ENCODE assay signal across 15 cellular contexts in genomic region chr17:42002792-42003301, GRCh38. TPM values are rescaled to one million over a fixed set of nuclear protein-coding genes. Genes with fewer than 3 reads are reported as not detected.
DNase-seq lines count a peak whose midpoint lies in the region; ATAC-seq and TF ChIP-seq lines count a peak whose summit lies in the region.
"Had no signal": no experiment of that assay in that cellular context is flagged by ENCODE, and none has a peak within 500 bp of the region (broad histone marks: within the 10 kb centered on the region; RNA-seq: fewer than 3 reads in every experiment).

No MANE protein-coding gene starts in this region.

- H3K4me2 ChIP-seq in mammary epithelial cell (ENCODE audit: insufficient read depth, low read depth, low read length), result peak overlapping the region; percentile 10
- H3K4me2 ChIP-seq in mesenchymal stem cell (ENCODE audit: low read length, poor library complexity, severe bottlenecking), result no peak overlapping the region

- H3K4ac ChIP-seq in mesenchymal stem cell (ENCODE audit: low read depth in 1 of 2, low read length in 2 of 2), result no peak overlapping the region

- no peak overlapping the region for H4K91ac ChIP-seq in mesenchymal stem cell (ENCODE audit: low read length)

- H3K9me3 ChIP-seq in mammary epithelial cell (replicated peaks; ENCODE audit: insufficient read depth, low read length) (no peaks in the 10 kb centered on the region), breast epithelium (no peaks in the 10 kb centered on the region), mesenchymal stem cell (ENCODE audit: control insufficient read depth, low read length) (no peaks in the 10 kb centered on the region)
- H3K9me3 ChIP-seq: SJCRH30, suprapubic skin had no signal

- H2BK12ac ChIP-seq in mesenchymal stem cell (ENCODE audit: low read length in 2 of 2), result no peak overlapping the region

- no peak overlapping the region for H3K27ac ChIP-seq in mammary epithelial cell (ENCODE audit: insufficient read depth, low read depth, low read length)
- no peak overlapping the region for H3K27ac ChIP-seq in breast epithelium
- H3K27ac ChIP-seq in caudate nucleus (ENCODE audit: low read depth, low read length), result peak overlapping the region; percentile 81
- peak overlapping the region; percentile 14 for H3K27ac ChIP-seq in mesenchymal stem cell (ENCODE audit: low read length, poor library complexity, severe bottlenecking)
- H3K27ac ChIP-seq: SJCRH30, suprapubic skin had no signal

- DNase-seq in mammary epithelial cell (no peak), breast epithelium (ENCODE audit: low spot score in 2 of 2) (no peak), caudate nucleus (lab: John Stamatoyannopoulos, UW) (peak in 7 of 61 donors; percentile 21 to 60 (median 41)), mesenchymal stem cell (no peak), posterior cingulate gyrus (no peak)
- no peak for DNase-seq in activated CD4-positive, alpha-beta T cell treated with anti-CD3 and anti-CD28 coated beads, Interleukin-2, amount 10 ng/mL, durations not matched to agents 7 days and 5 days
- DNase-seq: activated CD4-positive, CD25-positive, alpha-beta regulatory T cell; effector CD8-positive, alpha-beta T cell; NCI-H1105; NCI-H524 treated with DMSO at 0.1 percent for 48 hours; SJCRH30 had no signal

- no peak overlapping the region for H3K4me3 Mint-ChIP-seq in activated CD4-positive, alpha-beta T cell treated with anti-CD3 and anti-CD28 coated beads, Interleukin-2, amount 10 ng/mL, durations not matched to agents 7 days and 5 days

- WGBS in mammary epithelial cell (ENCODE audit: low coverage, missing lambda C conversion rate), result 89% methylated on average over 3 of the region's 3 CpGs
- WGBS in mesenchymal stem cell, result 70% methylated on average over 3 of the region's 3 CpGs

- no peaks in the 10 kb centered on the region for H3K9me3 Mint-ChIP-seq in activated CD4-positive, alpha-beta T cell treated with anti-CD3 and anti-CD28 coated beads, Interleukin-2, amount 10 ng/mL, durations not matched to agents 7 days and 5 days

- POLR2A ChIA-PET in activated CD4-positive, alpha-beta T cell treated with anti-CD3 and anti-CD28 coated beads, Interleukin-2, amount 10 ng/mL, durations not matched to agents 7 days and 5 days (lab: Charles Lee), result no interaction called here

- in situ Hi-C loops in mammary epithelial cell (cut with MboI; ENCODE audit: low sequenced_read_pairs in 2 of 2), result no loop called here

- peaks cover 26% of the 10 kb centered on the region for H3K36me3 Mint-ChIP-seq in activated CD4-positive, alpha-beta T cell treated with anti-CD3 and anti-CD28 coated beads, Interleukin-2, amount 10 ng/mL, durations not matched to agents 7 days and 5 days (ENCODE audit: low read depth)

- no peak overlapping the region for H3K23ac ChIP-seq in mesenchymal stem cell (ENCODE audit: low read length in 2 of 2)

- peaks cover 13% of the 10 kb centered on the region for H3K79me1 ChIP-seq in mesenchymal stem cell (replicated peaks; ENCODE audit: low read length, poor library complexity, severe bottlenecking)

- H2AFZ ChIP-seq in mammary epithelial cell (ENCODE audit: low read depth, low read length), result no peak overlapping the region
- no peak overlapping the region for H2AFZ ChIP-seq in mesenchymal stem cell (ENCODE audit: low read depth, low read length)

- H4K20me1 ChIP-seq in mammary epithelial cell (ENCODE audit: insufficient read depth, low read length), result no peaks in the 10 kb centered on the region

- TF ChIP-seq CTCF in mammary epithelial cell (conservative IDR thresholded peaks at IDR 0.05 in 1 of 2, IDR thresholded peaks at IDR 0.05 in 1 of 2; ENCODE audit: extremely low read depth in 1 of 2, insufficient read depth in 1 of 2, low read depth in 1 of 2, low read length in 2 of 2), result no peak
- no peak for TF ChIP-seq CTCF in breast epithelium (IDR thresholded peaks at IDR 0.05)

- H2BK15ac ChIP-seq in mesenchymal stem cell (ENCODE audit: low read depth, poor library complexity, severe bottlenecking), result no peak overlapping the region

- ATAC-seq in HG02840 (IDR thresholded peaks at IDR 0.05; ENCODE audit: low FRiP score, unreplicated experiment) (no peak), GM18907 (IDR thresholded peaks at IDR 0.05; ENCODE audit: unreplicated experiment) (no peak)

- H2BK120ac ChIP-seq in mesenchymal stem cell (ENCODE audit: low read depth, low read length), result no peak overlapping the region

- H3K4me3 ChIP-seq in mammary epithelial cell (replicated peaks in 1 of 3; ENCODE audit: insufficient read depth in 1 of 3, low read depth in 2 of 3, low read length in 3 of 3) (no peak overlapping the region), breast epithelium (no peak overlapping the region), mesenchymal stem cell (ENCODE audit: insufficient read depth in 1 of 2, low read depth in 1 of 2, low read length in 2 of 2) (no peak overlapping the region)
- H3K4me3 ChIP-seq: lung, SJCRH30, suprapubic skin had no signal

- H3K9ac ChIP-seq in mammary epithelial cell (ENCODE audit: insufficient read depth, low read length), result no peak overlapping the region
- H3K9ac ChIP-seq in mesenchymal stem cell (ENCODE audit: low read length), result no peak overlapping the region

- H2AK5ac ChIP-seq in mesenchymal stem cell (ENCODE audit: low read length, severe bottlenecking), result no peak overlapping the region

- no peaks in the 10 kb centered on the region for H3K27me3 Mint-ChIP-seq in activated CD4-positive, alpha-beta T cell treated with anti-CD3 and anti-CD28 coated beads, Interleukin-2, amount 10 ng/mL, durations not matched to agents 7 days and 5 days

- H3K27ac Mint-ChIP-seq in activated CD4-positive, alpha-beta T cell treated with anti-CD3 and anti-CD28 coated beads, Interleukin-2, amount 10 ng/mL, durations not matched to agents 7 days and 5 days, result no peak overlapping the region

- H2BK5ac ChIP-seq in mesenchymal stem cell (ENCODE audit: low read depth, low read length, poor library complexity, severe bottlenecking), result no peak overlapping the region

- H3K18ac ChIP-seq in mesenchymal stem cell (ENCODE audit: low read depth in 1 of 2, low read length in 2 of 2), result no peak overlapping the region

- CTCF ChIA-PET in mammary epithelial cell (lab: Charles Lee; ENCODE audit: low non-redundant PET), result no interaction called here
- CTCF ChIA-PET in activated CD4-positive, alpha-beta T cell treated with anti-CD3 and anti-CD28 coated beads, Interleukin-2, amount 10 ng/mL, durations not matched to agents 7 days and 5 days (lab: Charles Lee), result interaction anchor here (0.8 to 9.2 kb wide), 4 partner anchors 15 to 178 kb away, joined by 3 to 62 read pairs (median 3); partner anchors contain the start of genes DNAJC7 and NKIRAS2

- intact Hi-C loops in mammary epithelial cell (cut with micrococcal nuclease), result no loop called here
- intact Hi-C loops in breast epithelium (cut with DNase I; ENCODE audit: low total_unique reads), result no loop called here
- intact Hi-C loops in posterior cingulate gyrus (cut with DNase I), result no loop called here

- peaks cover 84% of the 10 kb centered on the region for H3K79me2 ChIP-seq in mammary epithelial cell (ENCODE audit: insufficient read depth, low read length)

- no peak overlapping the region for H3K14ac ChIP-seq in mesenchymal stem cell (ENCODE audit: low read length in 2 of 2)

- no peak overlapping the region for H4K8ac ChIP-seq in mesenchymal stem cell (ENCODE audit: low read length)

- dilution Hi-C loops in mammary epithelial cell (cut with HindIII; ENCODE audit: low sequenced_read_pairs), result loop anchor here (5.0 kb wide), 1 partner anchor 36 kb away; the partner anchor contains the start of gene CNP

- H3K27me3 ChIP-seq in mammary epithelial cell (ENCODE audit: insufficient read depth, low read length) (no peaks in the 10 kb centered on the region), breast epithelium (no peaks in the 10 kb centered on the region), mesenchymal stem cell (ENCODE audit: control insufficient read depth in 1 of 2, insufficient read depth in 1 of 2, low read length in 2 of 2) (no peaks in the 10 kb centered on the region)
- H3K27me3 ChIP-seq: SJCRH30, suprapubic skin had no signal

- peaks cover 32% of the 10 kb centered on the region for H3K4me1 Mint-ChIP-seq in activated CD4-positive, alpha-beta T cell treated with anti-CD3 and anti-CD28 coated beads, Interleukin-2, amount 10 ng/mL, durations not matched to agents 7 days and 5 days

- H3K36me3 ChIP-seq in mammary epithelial cell (ENCODE audit: insufficient read depth, low read length), result peaks cover 17% of the 10 kb centered on the region
- H3K36me3 ChIP-seq in breast epithelium, result no peaks in the 10 kb centered on the region
- H3K36me3 ChIP-seq in mesenchymal stem cell (ENCODE audit: control insufficient read depth in 1 of 2, insufficient read depth in 2 of 2, low read depth in 1 of 2, low read length in 2 of 2), result peaks cover 14 to 50% of the 10 kb centered on the region in 2 experiments

- no TSS peak for BruUV-seq in mammary epithelial cell (replicated peaks; lab: Mats Ljungman, UMichigan)

- no peak for TF ChIP-seq POLR2A in breast epithelium (IDR thresholded peaks at IDR 0.05)

- H3K4me1 ChIP-seq in mammary epithelial cell (ENCODE audit: insufficient read depth, low read length) (peaks cover 13% of the 10 kb centered on the region), breast epithelium (no peaks in the 10 kb centered on the region), mesenchymal stem cell (ENCODE audit: control insufficient read depth, insufficient read depth, low read depth, low read length) (peaks cover 2% of the 10 kb centered on the region)
- H3K4me1 ChIP-seq: SJCRH30 had no signal

RNA-seq across cellular contexts. Expression of gene DNAJC7, which starts 14.4 kb away (rescaled TPM):
- total RNA-seq in mammary epithelial cell (10 to 100 TPM; 45.2 to 96.6 TPM), breast epithelium (10 to 100 TPM; 69.7 to 73.7 (median 70.4) TPM)
- polyA plus RNA-seq in mammary epithelial cell, result 38.1 TPM
- polyA minus RNA-seq in mammary epithelial cell, result 103 TPM
- polyA plus RNA-seq in mesenchymal stem cell (2013, experiment 1 of 2), result 73.0 TPM
- 69.4 TPM for polyA plus RNA-seq in mesenchymal stem cell (2013, experiment 2 of 2)
- 10 to 100 TPM; 93.3 to 94.8 TPM for total RNA-seq in activated CD4-positive, alpha-beta T cell treated with anti-CD3 and anti-CD28 coated beads, Interleukin-2, amount 10 ng/mL, durations not matched to agents 7 days and 5 days

RNA-seq across cellular contexts. Expression of gene NKIRAS2, which starts 17.0 kb away (rescaled TPM):
- total RNA-seq in mammary epithelial cell, result 10 to 100 TPM; 28.1 to 40.2 TPM
- 37.8 TPM for polyA plus RNA-seq in mammary epithelial cell
- 77.6 TPM for polyA minus RNA-seq in mammary epithelial cell
- total RNA-seq in breast epithelium, result 10 to 100 TPM; 21.6 to 33.8 (median 22.5) TPM
- polyA plus RNA-seq in mesenchymal stem cell (2013, experiment 1 of 2), result 63.3 TPM
- 64.3 TPM for polyA plus RNA-seq in mesenchymal stem cell (2013, experiment 2 of 2)
- 10 to 100 TPM; 23.3 to 25.5 TPM for total RNA-seq in activated CD4-positive, alpha-beta T cell treated with anti-CD3 and anti-CD28 coated beads, Interleukin-2, amount 10 ng/mL, durations not matched to agents 7 days and 5 days

RNA-seq across cellular contexts. Expression of gene CNP, which starts 36.3 kb away (rescaled TPM):
- total RNA-seq in mammary epithelial cell, result 10 to 100 TPM; 61.7 to 72.6 TPM
- 40.4 TPM for polyA plus RNA-seq in mammary epithelial cell
- polyA minus RNA-seq in mammary epithelial cell, result 69.9 TPM
- total RNA-seq in breast epithelium, result 10 to 100 TPM; 51.8 to 55.5 (median 53.7) TPM
- polyA plus RNA-seq in mesenchymal stem cell (2013, experiment 1 of 2), result 51.3 TPM
- 50.8 TPM for polyA plus RNA-seq in mesenchymal stem cell (2013, experiment 2 of 2)
- 10 to 100 TPM; 81.2 to 97.5 TPM for total RNA-seq in activated CD4-positive, alpha-beta T cell treated with anti-CD3 and anti-CD28 coated beads, Interleukin-2, amount 10 ng/mL, durations not matched to agents 7 days and 5 days

RNA-seq across cellular contexts. Expression of gene C17orf113, which starts 47.6 kb away (rescaled TPM):
- total RNA-seq in mammary epithelial cell, result 1 to 10 TPM; 1.0 to 1.7 TPM
- polyA plus RNA-seq in mammary epithelial cell, result 0.24 TPM
- not detected for polyA minus RNA-seq in mammary epithelial cell
- total RNA-seq in breast epithelium, result 1 to 10 TPM; 1.3 to 4.0 (median 2.3) TPM
- 0.21 TPM for polyA plus RNA-seq in mesenchymal stem cell (2013, experiment 1 of 2)
- polyA plus RNA-seq in mesenchymal stem cell (2013, experiment 2 of 2), result 0.16 TPM
- under 1 TPM in 1 of 2 experiments, not detected in 1; 0.04 TPM for total RNA-seq in activated CD4-positive, alpha-beta T cell treated with anti-CD3 and anti-CD28 coated beads, Interleukin-2, amount 10 ng/mL, durations not matched to agents 7 days and 5 days

Comparison
In these comparisons a context has a peak if more than half of its experiments do, and no peak if none do; other contexts are left out.
1. H3K27ac ChIP-seq: peak in caudate nucleus (single experiment) and mesenchymal stem cell (single experiment); none in mammary epithelial cell (single experiment) and breast epithelium (0 of 2).